ENCODE assay signal across 27 cellular contexts in genomic region chr11:78986305-78986704, GRCh38.
"Had no signal": no experiment of that assay in that cellular context is flagged by ENCODE, and none has a peak within 500 bp of the region (broad histone marks: within the 10 kb centered on the region; RNA-seq: fewer than 3 reads in every experiment).

No MANE protein-coding gene starts in this region.

- H3K9me3 ChIP-seq: colonic mucosa, esophagus squamous epithelium, gastrocnemius medialis, lower lobe of right lung, mucosa of descending colon had no signal

- H3K4me3 ChIP-seq: colonic mucosa, esophagus squamous epithelium, gastrocnemius medialis, heart right ventricle, left ventricle myocardium inferior, lower lobe of right lung, mucosa of descending colon had no signal

- H3K9me3 Mint-ChIP-seq: dendritic cell treated with granulocyte-macrophage colony-stimulating factor and Interleukin-4, amounts not matched to agents 40 ng/mL and 50 ng/mL, for 4 days; effector memory CD8-positive, alpha-beta T cell; endodermal cell; immature natural killer cell; mesothelial cell of epicardium; naive B cell had no signal

- FAIRE-seq: endometrium, keratinocyte had no signal

- H3K4me1 Mint-ChIP-seq: immature natural killer cell, naive B cell had no signal

- H3K27ac Mint-ChIP-seq: dendritic cell treated with granulocyte-macrophage colony-stimulating factor and Interleukin-4, amounts not matched to agents 40 ng/mL and 50 ng/mL, for 4 days; effector memory CD8-positive, alpha-beta T cell; endodermal cell; immature natural killer cell; mesothelial cell of epicardium had no signal

- H3K36me3 ChIP-seq: colonic mucosa, esophagus squamous epithelium, gastrocnemius medialis, heart right ventricle, left ventricle myocardium inferior, lower lobe of right lung had no signal

- H3K27me3 ChIP-seq: colonic mucosa, esophagus squamous epithelium, gastrocnemius medialis had no signal

- H3K27ac ChIP-seq: colonic mucosa, epithelial cell of prostate, esophagus squamous epithelium, gastrocnemius medialis, heart right ventricle, left ventricle myocardium inferior, lower lobe of right lung had no signal

- H3K4me3 Mint-ChIP-seq: dendritic cell treated with granulocyte-macrophage colony-stimulating factor and Interleukin-4, amounts not matched to agents 40 ng/mL and 50 ng/mL, for 4 days; effector memory CD8-positive, alpha-beta T cell; endodermal cell; immature natural killer cell; mesothelial cell of epicardium; naive B cell had no signal

- H3K4me1 ChIP-seq: colonic mucosa, esophagus squamous epithelium, gastrocnemius medialis, heart right ventricle, left ventricle myocardium inferior, lower lobe of right lung had no signal

- H3K36me3 Mint-ChIP-seq: immature natural killer cell, mesothelial cell of epicardium, naive B cell had no signal

- DNase-seq: colonic mucosa; cortex of kidney; effector CD8-positive, alpha-beta T cell; effector memory CD8-positive, alpha-beta T cell; endodermal cell; erythroblast; esophagus squamous epithelium; foreskin fibroblast; foreskin melanocyte; gastrocnemius medialis; glutamatergic neuron; head of caudate nucleus; heart right ventricle; hypothalamus; immature natural killer cell; left cardiac atrium; left ventricle myocardium inferior; lower lobe of right lung; mesenchymal stem cell; mucosa of descending colon; naive B cell had no signal

- ATAC-seq: effector memory CD8-positive, alpha-beta T cell; esophagus mucosa; gastrocnemius medialis; heart right ventricle; left cardiac atrium; lower lobe of right lung; mucosa of descending colon had no signal
